ENCODE assay signal across 2 cellular contexts in genomic region chr3:177629276-177629675, GRCh38.
TF ChIP-seq lines count a peak whose summit lies in the region.

No MANE protein-coding gene starts in this region.

TF ChIP-seq in IMR-90, 13 proteins besides CTCF, POLR2A, EP300 and RAD21:
- no peak for TF ChIP-seq MXI1 (IDR thresholded peaks at IDR 0.05; ENCODE audit: borderline replicate concordance, low read depth, low read length)
- TF ChIP-seq NFE2L2 (IDR thresholded peaks at IDR 0.05; ENCODE audit: low read depth, low read length) = no peak
- no peak for TF ChIP-seq MAZ (IDR thresholded peaks at IDR 0.05; ENCODE audit: borderline replicate concordance, low read depth, low read length)
- no peak for TF ChIP-seq MAFK (IDR thresholded peaks at IDR 0.05; ENCODE audit: low read depth, low read length)
- no peak for TF ChIP-seq SMC3 (IDR thresholded peaks at IDR 0.05; ENCODE audit: low read depth, low read length)
- TF ChIP-seq, protein P1, sequence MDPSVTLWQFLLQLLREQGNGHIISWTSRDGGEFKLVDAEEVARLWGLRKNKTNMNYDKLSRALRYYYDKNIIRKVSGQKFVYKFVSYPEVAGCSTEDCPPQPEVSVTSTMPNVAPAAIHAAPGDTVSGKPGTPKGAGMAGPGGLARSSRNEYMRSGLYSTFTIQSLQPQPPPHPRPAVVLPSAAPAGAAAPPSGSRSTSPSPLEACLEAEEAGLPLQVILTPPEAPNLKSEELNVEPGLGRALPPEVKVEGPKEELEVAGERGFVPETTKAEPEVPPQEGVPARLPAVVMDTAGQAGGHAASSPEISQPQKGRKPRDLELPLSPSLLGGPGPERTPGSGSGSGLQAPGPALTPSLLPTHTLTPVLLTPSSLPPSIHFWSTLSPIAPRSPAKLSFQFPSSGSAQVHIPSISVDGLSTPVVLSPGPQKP (IDR thresholded peaks at IDR 0.05; ENCODE audit: borderline replicate concordance, low read depth, low read length) = no peak

TF ChIP-seq in HepG2, 621 proteins besides CTCF, POLR2A, EP300 and RAD21 (continued from another document):
- TF ChIP-seq TMF1 (CRISPR knock-in tag; IDR thresholded peaks at IDR 0.05; ENCODE audit: low read depth) (no peak), KLF15 (CRISPR knock-in tag; IDR thresholded peaks at IDR 0.05; ENCODE audit: borderline replicate concordance) (no peak), ZBTB20 (CRISPR knock-in tag; IDR thresholded peaks at IDR 0.05; ENCODE audit: borderline replicate concordance, low read depth) (no peak), RCOR2 (CRISPR knock-in tag; IDR thresholded peaks at IDR 0.05) (no peak), SKI (IDR thresholded peaks at IDR 0.05; ENCODE audit: partially characterized antibody) (no peak), NFIC (IDR thresholded peaks at IDR 0.05; ENCODE audit: low read length) (no peak), ZNF557 (CRISPR knock-in tag; IDR thresholded peaks at IDR 0.05) (no peak), ZNF761 (CRISPR knock-in tag; conservative IDR thresholded peaks at IDR 0.05) (no peak), TCF7 (IDR thresholded peaks at IDR 0.05; ENCODE audit: low read depth) (no peak), TP53 (CRISPR knock-in tag; conservative IDR thresholded peaks at IDR 0.05) (no peak), FOXM1 (CRISPR knock-in tag; IDR thresholded peaks at IDR 0.05) (no peak), ONECUT2 (CRISPR knock-in tag; IDR thresholded peaks at IDR 0.05) (no peak), GPN1 (CRISPR knock-in tag; IDR thresholded peaks at IDR 0.05; ENCODE audit: borderline replicate concordance) (no peak)
- TF ChIP-seq, protein P2, sequence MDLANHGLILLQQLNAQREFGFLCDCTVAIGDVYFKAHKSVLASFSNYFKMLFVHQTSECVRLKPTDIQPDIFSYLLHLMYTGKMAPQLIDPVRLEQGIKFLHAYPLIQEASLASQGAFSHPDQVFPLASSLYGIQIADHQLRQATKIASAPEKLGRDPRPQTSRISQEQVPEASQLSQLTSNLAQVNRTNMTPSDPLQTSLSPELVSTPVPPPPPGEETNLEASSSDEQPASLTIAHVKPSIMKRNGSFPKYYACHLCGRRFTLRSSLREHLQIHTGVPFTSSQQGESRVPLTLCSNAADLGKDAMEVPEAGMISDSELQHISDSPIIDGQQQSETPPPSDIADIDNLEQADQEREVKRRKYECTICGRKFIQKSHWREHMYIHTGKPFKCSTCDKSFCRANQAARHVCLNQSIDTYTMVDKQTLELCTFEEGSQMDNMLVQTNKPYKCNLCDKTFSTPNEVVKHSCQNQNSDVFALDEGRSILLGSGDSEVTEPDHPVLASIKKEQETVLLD (CRISPR knock-in tag; IDR thresholded peaks at IDR 0.05; ENCODE audit: low read depth) = no peak
- TF ChIP-seq, protein P3, sequence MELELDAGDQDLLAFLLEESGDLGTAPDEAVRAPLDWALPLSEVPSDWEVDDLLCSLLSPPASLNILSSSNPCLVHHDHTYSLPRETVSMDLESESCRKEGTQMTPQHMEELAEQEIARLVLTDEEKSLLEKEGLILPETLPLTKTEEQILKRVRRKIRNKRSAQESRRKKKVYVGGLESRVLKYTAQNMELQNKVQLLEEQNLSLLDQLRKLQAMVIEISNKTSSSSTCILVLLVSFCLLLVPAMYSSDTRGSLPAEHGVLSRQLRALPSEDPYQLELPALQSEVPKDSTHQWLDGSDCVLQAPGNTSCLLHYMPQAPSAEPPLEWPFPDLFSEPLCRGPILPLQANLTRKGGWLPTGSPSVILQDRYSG (CRISPR knock-in tag; IDR thresholded peaks at IDR 0.05) = no peak
- TF ChIP-seq, protein P4, sequence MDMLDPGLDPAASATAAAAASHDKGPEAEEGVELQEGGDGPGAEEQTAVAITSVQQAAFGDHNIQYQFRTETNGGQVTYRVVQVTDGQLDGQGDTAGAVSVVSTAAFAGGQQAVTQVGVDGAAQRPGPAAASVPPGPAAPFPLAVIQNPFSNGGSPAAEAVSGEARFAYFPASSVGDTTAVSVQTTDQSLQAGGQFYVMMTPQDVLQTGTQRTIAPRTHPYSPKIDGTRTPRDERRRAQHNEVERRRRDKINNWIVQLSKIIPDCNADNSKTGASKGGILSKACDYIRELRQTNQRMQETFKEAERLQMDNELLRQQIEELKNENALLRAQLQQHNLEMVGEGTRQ (IDR thresholded peaks at IDR 0.05; ENCODE audit: low read depth, low read length) = no peak
- TF ChIP-seq, protein P4 (CRISPR knock-in tag; IDR thresholded peaks at IDR 0.05; ENCODE audit: borderline replicate concordance) = no peak
